ENCODE assay signal across 2 cellular contexts in genomic region chr1:150076985-150077384, GRCh38.
TF ChIP-seq lines count a peak whose summit lies in the region.

No MANE protein-coding gene starts in this region.

TF ChIP-seq in HepG2, 621 proteins besides CTCF, POLR2A, EP300 and RAD21:
- TF ChIP-seq ZNF546 (CRISPR knock-in tag; conservative IDR thresholded peaks at IDR 0.05) (no peak), SCMH1 (CRISPR knock-in tag; IDR thresholded peaks at IDR 0.05; ENCODE audit: borderline replicate concordance) (no peak), ZBTB7B (CRISPR knock-in tag; IDR thresholded peaks at IDR 0.05) (no peak), GMEB1 (CRISPR knock-in tag; IDR thresholded peaks at IDR 0.05; ENCODE audit: borderline replicate concordance) (no peak)

TF ChIP-seq in GM12878, 131 proteins besides CTCF, POLR2A, EP300 and RAD21:
- TF ChIP-seq CEBPB (IDR thresholded peaks at IDR 0.05; ENCODE audit: borderline replicate concordance in 1 of 2, low read depth in 2 of 2, low read length in 2 of 2) (no peak), TCF3 (IDR thresholded peaks at IDR 0.05; ENCODE audit: borderline replicate concordance, insufficient read depth, low read depth, low read length) (no peak), E2F4 (IDR thresholded peaks at IDR 0.05; ENCODE audit: low read depth, low read length) (no peak), NR2F1 (conservative IDR thresholded peaks at IDR 0.05) (no peak), ZNF622 (IDR thresholded peaks at IDR 0.05) (no peak), POLR2AphosphoS2 (IDR thresholded peaks at IDR 0.05; ENCODE audit: low read depth, low read length) (no peak), GATAD2B (conservative IDR thresholded peaks at IDR 0.05; ENCODE audit: low read depth) (no peak)
